8 cellular contexts compared by ENCODE assay signal in genomic region chr7:106216517-106217088, GRCh38.
A peak's percentile ranks its signal among the peaks of the same experiment; 100 is the strongest.
DNase-seq lines count a peak whose midpoint lies in the region; TF ChIP-seq lines count a peak whose summit lies in the region.

No MANE protein-coding gene starts in this region.

- no peak for TF ChIP-seq CTCF in WI38 (IDR thresholded peaks at IDR 0.05; ENCODE audit: low read depth, low read length)
- TF ChIP-seq CTCF in left ventricle myocardium inferior (IDR thresholded peaks at IDR 0.05; ENCODE audit: borderline replicate concordance), result no peak

- H3K9me3 Mint-ChIP-seq in activated T-helper 2 cell treated with anti-CD3 and anti-CD28 coated beads, Interferon-gamma antibody, Interleukin-2, Interleukin-4, amounts not matched to agents 10 μg/mL and 5 μg/mL and 100 μg/mL, durations not matched to agents 14 hours and 24 hours and 36 hours, result no peaks in the 10 kb centered on the region

- no peak overlapping the region for H3K4me3 Mint-ChIP-seq in activated T-helper 2 cell treated with anti-CD3 and anti-CD28 coated beads, Interferon-gamma antibody, Interleukin-2, Interleukin-4, amounts not matched to agents 10 μg/mL and 5 μg/mL and 100 μg/mL, durations not matched to agents 14 hours and 24 hours and 36 hours (ENCODE audit: low read depth)

- H3K36me3 ChIP-seq in left ventricle myocardium inferior, result no peaks in the 10 kb centered on the region

- peaks cover 45% of the 10 kb centered on the region for H3K4me1 ChIP-seq in left ventricle myocardium inferior

- H3K27me3 Mint-ChIP-seq in activated T-helper 2 cell treated with anti-CD3 and anti-CD28 coated beads, Interferon-gamma antibody, Interleukin-2, Interleukin-4, amounts not matched to agents 10 μg/mL and 5 μg/mL and 100 μg/mL, durations not matched to agents 14 hours and 24 hours and 36 hours (ENCODE audit: low read depth), result peaks cover 34% of the 10 kb centered on the region

- H3K27ac ChIP-seq in left ventricle myocardium inferior (replicated peaks), result peak overlapping the region; percentile 97

- no peak overlapping the region for H3K27ac Mint-ChIP-seq in activated T-helper 2 cell treated with anti-CD3 and anti-CD28 coated beads, Interferon-gamma antibody, Interleukin-2, Interleukin-4, amounts not matched to agents 10 μg/mL and 5 μg/mL and 100 μg/mL, durations not matched to agents 14 hours and 24 hours and 36 hours

- H3K9me3 ChIP-seq in left ventricle myocardium inferior (replicated peaks), result peaks cover 7% of the 10 kb centered on the region

- intact Hi-C loops in left ventricle myocardium inferior (cut with micrococcal nuclease), result loop anchor here (5.0 kb wide), 1 partner anchor 34 kb away; no protein-coding TSS in a partner anchor
- intact Hi-C loops in activated T-helper 2 cell treated with anti-CD3 and anti-CD28 coated beads, Interferon-gamma antibody, Interleukin-2, Interleukin-4, amounts not matched to agents 10 μg/mL and 5 μg/mL and 100 μg/mL, durations not matched to agents 14 hours and 24 hours and 36 hours (cut with micrococcal nuclease), result no loop called here

- H3K4me3 ChIP-seq in WI38 (ENCODE audit: low read depth, low read length), result peak overlapping the region; percentile 45
- peak overlapping the region; percentile 51 for H3K4me3 ChIP-seq in left ventricle myocardium inferior

- no peaks in the 10 kb centered on the region for H3K4me1 Mint-ChIP-seq in activated T-helper 2 cell treated with anti-CD3 and anti-CD28 coated beads, Interferon-gamma antibody, Interleukin-2, Interleukin-4, amounts not matched to agents 10 μg/mL and 5 μg/mL and 100 μg/mL, durations not matched to agents 14 hours and 24 hours and 36 hours (ENCODE audit: low read depth)

- DNase-seq in HCEC 1CT (peak; percentile 98), left ventricle myocardium inferior (no peak), smooth muscle cell of the brain vasculature (ENCODE audit: low read depth, low spot score) (peak; percentile 88), activated gamma-delta T cell treated with Interleukin-2 at 50 U/mL for 16 hours (no peak), Kasumi-1 (lab: John Stamatoyannopoulos, UW) (no peak)
- no peak for DNase-seq in central memory CD4-positive, alpha-beta T cell
- no peak for DNase-seq in activated T-helper 2 cell treated with anti-CD3 and anti-CD28 coated beads, Interferon-gamma antibody, Interleukin-2, Interleukin-4, amounts not matched to agents 10 μg/mL and 5 μg/mL and 100 μg/mL, durations not matched to agents 14 hours and 24 hours and 36 hours (ENCODE audit: low spot score)

- no peaks in the 10 kb centered on the region for H3K36me3 Mint-ChIP-seq in activated T-helper 2 cell treated with anti-CD3 and anti-CD28 coated beads, Interferon-gamma antibody, Interleukin-2, Interleukin-4, amounts not matched to agents 10 μg/mL and 5 μg/mL and 100 μg/mL, durations not matched to agents 14 hours and 24 hours and 36 hours (ENCODE audit: low read depth)

- H3K27me3 ChIP-seq in left ventricle myocardium inferior (ENCODE audit: low read depth), result no peaks in the 10 kb centered on the region

Comparison
In these comparisons a context has a peak if more than half of its experiments do, and no peak if none do; other contexts are left out.
1. DNase-seq: peak in HCEC 1CT (single experiment) and smooth muscle cell of the brain vasculature (single experiment); none in left ventricle myocardium inferior (single experiment), activated gamma-delta T cell treated with Interleukin-2 at 50 U/mL for 16 hours (single experiment), central memory CD4-positive, alpha-beta T cell (single experiment), Kasumi-1 (0 of 2) and activated T-helper 2 cell treated with anti-CD3 and anti-CD28 coated beads, Interferon-gamma antibody, Interleukin-2, Interleukin-4, amounts not matched to agents 10 μg/mL and 5 μg/mL and 100 μg/mL, durations not matched to agents 14 hours and 24 hours and 36 hours (single experiment).